In the genomic region with DNA sequence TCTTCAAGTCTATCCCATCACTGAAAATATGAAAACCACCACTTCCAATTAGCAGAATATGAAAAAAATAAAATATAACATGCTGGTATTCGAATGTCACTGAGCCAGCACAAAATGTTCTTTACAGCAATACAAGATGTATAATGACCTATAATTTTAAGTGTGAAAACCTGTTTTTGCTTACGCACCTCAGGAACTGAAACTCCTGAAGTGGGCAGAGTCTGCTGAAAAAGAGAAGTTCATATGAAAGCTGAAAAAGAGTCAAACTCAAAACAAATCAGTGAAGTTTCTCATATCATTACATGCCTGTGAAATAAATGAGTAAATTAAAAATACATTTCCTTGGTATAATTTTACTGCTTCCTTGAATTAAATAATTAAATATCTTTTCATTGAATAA, we compare ENCODE assay signal across 18 cellular contexts.
DNase-seq lines count a peak whose midpoint lies in the region; ATAC-seq, FAIRE-seq and TF ChIP-seq lines count a peak whose summit lies in the region.
"Had no signal": no experiment of that assay in that cellular context is flagged by ENCODE, and none has a peak within 500 bp of the region (broad histone marks: within the 10 kb centered on the region; RNA-seq: fewer than 3 reads in every experiment).

No MANE protein-coding gene starts in this region.

- in situ Hi-C loops in GM12878 (cut with MboI) = no loop called here

- BruUV-seq in GM12878 (replicated peaks; lab: Mats Ljungman, UMichigan) = no TSS peak

- WGBS in GM12878 (ENCODE audit: insufficient coverage, insufficient replicate concordance, low lambda C conversion rate, missing lambda C conversion rate) = 0% methylated on average over 2 of the region's 2 CpGs

- peak; percentile 2 for DNase-seq in GM12878 (ENCODE audit: low read depth, low spot score)
- no peak for DNase-seq in GF-D8 (lab: John Stamatoyannopoulos, UW)
- DNase-seq in T-helper 1 cell = no peak
- DNase-seq in activated CD4-positive, alpha-beta T cell treated with anti-CD3 and anti-CD28 coated beads, Interleukin-2, amount 50 U/mL, for 4 hours = no peak
- DNase-seq: activated CD4-positive, alpha-beta T cell treated with anti-CD3 and anti-CD28 coated beads, Interleukin-2, amount 50 U/mL, for 48 hours; activated naive CD4-positive, alpha-beta T cell; DMS79 treated with DMSO at 0.1 percent for 48 hours; effector CD4-positive, alpha-beta T cell; NCI-H1417; NCI-H2107; NCI-H524; PC-9 had no signal

- SMC1A ChIA-PET in GM12878 (lab: Charles Lee; ENCODE audit: uncharacterized antibody, unreplicated experiment) = interaction anchor here (0.6 to 2.6 kb wide), 5 partner anchors 8 to 397 kb away, joined by 3 to 8 read pairs (median 5); no protein-coding TSS in a partner anchor

- peak; percentile 80 for ATAC-seq in GM18861 (IDR thresholded peaks at IDR 0.05; ENCODE audit: unreplicated experiment)
- ATAC-seq in GM21786 (IDR thresholded peaks at IDR 0.05; ENCODE audit: unreplicated experiment) = peak; percentile 66
- ATAC-seq in HG03159 (IDR thresholded peaks at IDR 0.05; ENCODE audit: unreplicated experiment) = peak; percentile 71
- ATAC-seq in GM12878 = peak; percentile 79
- ATAC-seq: stimulated activated effector memory CD8-positive, alpha-beta T cell treated with anti-CD3 and anti-CD28 coated beads, Interleukin-12 subunit alpha, Interleukin-12 subunit beta, amount 100 ng/mL, for 72 hours had no signal

- no peak overlapping the region for H2AFZ ChIP-seq in GM12878 (ENCODE audit: control insufficient read depth, low read depth, low read length)
- H2AFZ ChIP-seq: PC-9 had no signal

- TF ChIP-seq CTCF in GM12878 (IDR thresholded peaks at IDR 0.05 in 2 of 3, conservative IDR thresholded peaks at IDR 0.05 in 1 of 3; ENCODE audit: control insufficient read depth in 2 of 3, extremely low read depth in 1 of 3, insufficient read depth in 1 of 3, low read depth in 3 of 3, low read length in 3 of 3) = no peak

- H3K36me3 ChIP-seq in GM12878 (ENCODE audit: control insufficient read depth in 2 of 2, insufficient read depth in 2 of 2, low read length in 1 of 2) = no peaks in the 10 kb centered on the region
- H3K36me3 ChIP-seq: thoracic aorta had no signal

- POLR2A ChIA-PET in GM12878 (lab: Charles Lee) = no interaction called here

- H4K20me1 ChIP-seq in GM12878 (ENCODE audit: control insufficient read depth, insufficient read depth) = no peaks in the 10 kb centered on the region

- H3K79me2 ChIP-seq in GM12878 (ENCODE audit: control insufficient read depth, insufficient read depth, low read length) = no peaks in the 10 kb centered on the region

- H3K9ac ChIP-seq in GM12878 (ENCODE audit: control insufficient read depth, insufficient read depth, low read length) = no peak overlapping the region

- TF ChIP-seq RAD21 in GM12878 (IDR thresholded peaks at IDR 0.05; ENCODE audit: insufficient read depth, low read depth, low read length) = no peak

- H3K4me1 ChIP-seq in GM12878 (ENCODE audit: control insufficient read depth, insufficient read depth, low read length) = no peaks in the 10 kb centered on the region

- intact Hi-C loops in GM12878 (cut with micrococcal nuclease; ENCODE audit: unreplicated experiment) = no loop called here

- H3K27ac ChIP-seq in GM12878 (ENCODE audit: control insufficient read depth, insufficient read depth) = no peak overlapping the region
- H3K27ac ChIP-seq: PC-9, thoracic aorta, VCaP had no signal

- no peaks in the 10 kb centered on the region for H3K9me3 ChIP-seq in GM12878 (replicated peaks; ENCODE audit: control insufficient read depth, insufficient read depth, low read length)
- H3K9me3 ChIP-seq: thoracic aorta had no signal

- H3K4me2 ChIP-seq in GM12878 (ENCODE audit: control insufficient read depth, insufficient read depth) = no peak overlapping the region
- H3K4me2 ChIP-seq: PC-9 had no signal

- TF ChIP-seq POLR2A in GM12878 (IDR thresholded peaks at IDR 0.05; ENCODE audit: low read depth, low read length) = no peak

- no peak for FAIRE-seq in GM12878 (lab: Jason Lieb, UNC)

- H3K27me3 ChIP-seq in GM12878 (replicated peaks in 1 of 2; ENCODE audit: control insufficient read depth in 2 of 2, insufficient read depth in 2 of 2, low read length in 1 of 2) = no peaks in the 10 kb centered on the region

- RAD21 ChIA-PET in GM12878 (lab: Charles Lee; ENCODE audit: unreplicated experiment) = no interaction called here

- TF ChIP-seq EP300 in GM12878 (IDR thresholded peaks at IDR 0.05; ENCODE audit: borderline replicate concordance in 1 of 2, control insufficient read depth in 1 of 2, low read depth in 2 of 2, low read length in 2 of 2) = peak in 1 of 2 experiments; percentile 21; a peak in 1 of 4 replicates

- CTCF ChIA-PET in GM12878 (lab: Yijun Ruan, JAX) = no interaction called here

- H3K4me3 ChIP-seq in GM12878 = no peak overlapping the region
- H3K4me3 ChIP-seq: PC-9, thoracic aorta had no signal

TF ChIP-seq in GM12878, 131 proteins besides CTCF, POLR2A, EP300 and RAD21 (continues in another document):
- TF ChIP-seq ATF3 (IDR thresholded peaks at IDR 0.05; ENCODE audit: borderline replicate concordance, extremely low read depth, low read depth, low read length) = no peak
- TF ChIP-seq, protein P1, sequence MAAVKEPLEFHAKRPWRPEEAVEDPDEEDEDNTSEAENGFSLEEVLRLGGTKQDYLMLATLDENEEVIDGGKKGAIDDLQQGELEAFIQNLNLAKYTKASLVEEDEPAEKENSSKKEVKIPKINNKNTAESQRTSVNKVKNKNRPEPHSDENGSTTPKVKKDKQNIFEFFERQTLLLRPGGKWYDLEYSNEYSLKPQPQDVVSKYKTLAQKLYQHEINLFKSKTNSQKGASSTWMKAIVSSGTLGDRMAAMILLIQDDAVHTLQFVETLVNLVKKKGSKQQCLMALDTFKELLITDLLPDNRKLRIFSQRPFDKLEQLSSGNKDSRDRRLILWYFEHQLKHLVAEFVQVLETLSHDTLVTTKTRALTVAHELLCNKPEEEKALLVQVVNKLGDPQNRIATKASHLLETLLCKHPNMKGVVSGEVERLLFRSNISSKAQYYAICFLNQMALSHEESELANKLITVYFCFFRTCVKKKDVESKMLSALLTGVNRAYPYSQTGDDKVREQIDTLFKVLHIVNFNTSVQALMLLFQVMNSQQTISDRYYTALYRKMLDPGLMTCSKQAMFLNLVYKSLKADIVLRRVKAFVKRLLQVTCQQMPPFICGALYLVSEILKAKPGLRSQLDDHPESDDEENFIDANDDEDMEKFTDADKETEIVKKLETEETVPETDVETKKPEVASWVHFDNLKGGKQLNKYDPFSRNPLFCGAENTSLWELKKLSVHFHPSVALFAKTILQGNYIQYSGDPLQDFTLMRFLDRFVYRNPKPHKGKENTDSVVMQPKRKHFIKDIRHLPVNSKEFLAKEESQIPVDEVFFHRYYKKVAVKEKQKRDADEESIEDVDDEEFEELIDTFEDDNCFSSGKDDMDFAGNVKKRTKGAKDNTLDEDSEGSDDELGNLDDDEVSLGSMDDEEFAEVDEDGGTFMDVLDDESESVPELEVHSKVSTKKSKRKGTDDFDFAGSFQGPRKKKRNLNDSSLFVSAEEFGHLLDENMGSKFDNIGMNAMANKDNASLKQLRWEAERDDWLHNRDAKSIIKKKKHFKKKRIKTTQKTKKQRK (IDR thresholded peaks at IDR 0.05; ENCODE audit: low read depth, low read length) = no peak
- TF ChIP-seq CBFB (IDR thresholded peaks at IDR 0.05; ENCODE audit: low read depth) = no peak
- peak; percentile 86 for TF ChIP-seq MTA2 (IDR thresholded peaks at IDR 0.05; ENCODE audit: low read depth)
- TF ChIP-seq RFX5 (IDR thresholded peaks at IDR 0.05; ENCODE audit: low read depth, low read length) = no peak
- TF ChIP-seq, protein P2, sequence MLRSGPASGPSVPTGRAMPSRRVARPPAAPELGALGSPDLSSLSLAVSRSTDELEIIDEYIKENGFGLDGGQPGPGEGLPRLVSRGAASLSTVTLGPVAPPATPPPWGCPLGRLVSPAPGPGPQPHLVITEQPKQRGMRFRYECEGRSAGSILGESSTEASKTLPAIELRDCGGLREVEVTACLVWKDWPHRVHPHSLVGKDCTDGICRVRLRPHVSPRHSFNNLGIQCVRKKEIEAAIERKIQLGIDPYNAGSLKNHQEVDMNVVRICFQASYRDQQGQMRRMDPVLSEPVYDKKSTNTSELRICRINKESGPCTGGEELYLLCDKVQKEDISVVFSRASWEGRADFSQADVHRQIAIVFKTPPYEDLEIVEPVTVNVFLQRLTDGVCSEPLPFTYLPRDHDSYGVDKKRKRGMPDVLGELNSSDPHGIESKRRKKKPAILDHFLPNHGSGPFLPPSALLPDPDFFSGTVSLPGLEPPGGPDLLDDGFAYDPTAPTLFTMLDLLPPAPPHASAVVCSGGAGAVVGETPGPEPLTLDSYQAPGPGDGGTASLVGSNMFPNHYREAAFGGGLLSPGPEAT (IDR thresholded peaks at IDR 0.05; ENCODE audit: low read depth) = no peak
- no peak for TF ChIP-seq POLR2AphosphoS2 (IDR thresholded peaks at IDR 0.05; ENCODE audit: low read depth, low read length)
- TF ChIP-seq NR2C1 (IDR thresholded peaks at IDR 0.05) = no peak
- no peak for TF ChIP-seq RB1 (IDR thresholded peaks at IDR 0.05; ENCODE audit: borderline replicate concordance)
- TF ChIP-seq BCL11A (IDR thresholded peaks at IDR 0.05; ENCODE audit: low read depth, low read length) = no peak
- TF ChIP-seq ZNF622 (IDR thresholded peaks at IDR 0.05) = no peak
- TF ChIP-seq BMI1 (IDR thresholded peaks at IDR 0.05; ENCODE audit: borderline replicate concordance) = no peak
- no peak for TF ChIP-seq CBX5 (IDR thresholded peaks at IDR 0.05; ENCODE audit: low read depth)
- TF ChIP-seq TCF3 (IDR thresholded peaks at IDR 0.05; ENCODE audit: borderline replicate concordance, insufficient read depth, low read depth, low read length) = no peak
- no peak for TF ChIP-seq MLLT1 (IDR thresholded peaks at IDR 0.05)
- TF ChIP-seq RBBP5 (conservative IDR thresholded peaks at IDR 0.05) = no peak
- no peak for TF ChIP-seq WRNIP1 (IDR thresholded peaks at IDR 0.05; ENCODE audit: borderline replicate concordance, low read depth, low read length)
